Comparison of ENCODE assay signal across 8 cellular contexts in genomic region chr22:37843746-37844089, GRCh38. TPM values are rescaled to one million over a fixed set of nuclear protein-coding genes. Genes with fewer than 3 reads are reported as not detected.
DNase-seq lines count a peak whose midpoint lies in the region; ATAC-seq, FAIRE-seq and TF ChIP-seq lines count a peak whose summit lies in the region.

No MANE protein-coding gene starts in this region.

- DNase-seq in Kasumi-1 (lab: John Stamatoyannopoulos, UW), result peak; percentile 34 to 44
- peak in 2 of 5 donors; percentile 59 to 64 for DNase-seq in heart left ventricle
- DNase-seq in gastrocnemius medialis, result no peak
- DNase-seq in HTR-8/SVneo (ENCODE audit: insufficient read length, low spot score), result no peak
- no peak for DNase-seq in NOMO-1 treated with DMSO at 0.1 percent for 48 hours (lab: John Stamatoyannopoulos, UW; ENCODE audit: unreplicated experiment)

- H3K27ac Mint-ChIP-seq in activated T-helper 17 cell treated with anti-CD3 and anti-CD28 coated beads, Interleukin-2, amount 50 U/mL, for 72 hours, result peak overlapping the region; percentile 88

- TF ChIP-seq POLR2A in heart left ventricle (IDR thresholded peaks at IDR 0.05) (no peak), gastrocnemius medialis (IDR thresholded peaks at IDR 0.05) (no peak)

- H3K27me3 Mint-ChIP-seq in activated T-helper 17 cell treated with anti-CD3 and anti-CD28 coated beads, Interleukin-2, amount 50 U/mL, for 72 hours, result no peaks in the 10 kb centered on the region

- ATAC-seq in GM21786 (IDR thresholded peaks at IDR 0.05; ENCODE audit: unreplicated experiment) (peak; percentile 32), heart left ventricle (peak in 2 of 4 donors; percentile 66 to 70), gastrocnemius medialis (peak; percentile 44 to 46)
- ATAC-seq in activated T-helper 17 cell treated with anti-CD3 and anti-CD28 coated beads, Interleukin-2, amount 50 U/mL, for 72 hours (replicated peaks), result peak; percentile 52

- peaks cover 16% of the 10 kb centered on the region for H3K4me1 Mint-ChIP-seq in activated T-helper 17 cell treated with anti-CD3 and anti-CD28 coated beads, Interleukin-2, amount 50 U/mL, for 72 hours

- H3K4me3 Mint-ChIP-seq in activated T-helper 17 cell treated with anti-CD3 and anti-CD28 coated beads, Interleukin-2, amount 50 U/mL, for 72 hours, result peak overlapping the region; percentile 87

- peak overlapping the region; percentile 82 for H3K4me3 ChIP-seq in GM12875 (ENCODE audit: low read depth, low read length)
- H3K4me3 ChIP-seq in heart left ventricle, result peak overlapping the region; percentile 64 to 98 (median 83)
- H3K4me3 ChIP-seq in gastrocnemius medialis, result peak overlapping the region; percentile 57 to 92 (median 72)

- peak overlapping the region; percentile 52 to 96 (median 89) for H3K27ac ChIP-seq in heart left ventricle
- peak overlapping the region; percentile 78 to 92 (median 90) for H3K27ac ChIP-seq in gastrocnemius medialis

- intact Hi-C loops in heart left ventricle (cut with DNase I), result no loop called here
- intact Hi-C loops in gastrocnemius medialis (cut with DNase I; ENCODE audit: low total_unique reads), result loop anchor here (1.0 kb wide), 1 partner anchor 36 kb away; the partner anchor contains the start of gene GCAT

- H3K4me1 ChIP-seq in heart left ventricle (peaks cover 3 to 32% (median 20%) of the 10 kb centered on the region in 12 donors), gastrocnemius medialis (peaks cover 22 to 27% of the 10 kb centered on the region in 2 donors)

- 0 to 1% (median 1%) methylated on average over 21 to 46 of the region's 46 CpGs for WGBS in heart left ventricle, 4 donors

- H3K36me3 ChIP-seq in heart left ventricle, result peaks cover 0 to 14% (median 13%) of the 10 kb centered on the region in 9 donors
- H3K36me3 ChIP-seq in gastrocnemius medialis, result peaks cover 0 to 14% of the 10 kb centered on the region in 2 donors

- peaks cover 19% of the 10 kb centered on the region for H3K36me3 Mint-ChIP-seq in activated T-helper 17 cell treated with anti-CD3 and anti-CD28 coated beads, Interleukin-2, amount 50 U/mL, for 72 hours (ENCODE audit: low read depth)

- H3K9me3 ChIP-seq in heart left ventricle (peaks cover 0 to 6% (median 0%) of the 10 kb centered on the region in 12 donors), gastrocnemius medialis (no peaks in the 10 kb centered on the region)

- TF ChIP-seq CTCF in GM12875 (IDR thresholded peaks at IDR 0.05; ENCODE audit: borderline replicate concordance, insufficient read depth, low read depth, low read length) (no peak), heart left ventricle (IDR thresholded peaks at IDR 0.05) (no peak), gastrocnemius medialis (IDR thresholded peaks at IDR 0.05 in 4 of 5, conservative IDR thresholded peaks at IDR 0.05 in 1 of 5) (no peak)

- in situ Hi-C loops in gastrocnemius medialis (cut with MboI; ENCODE audit: low sequenced_read_pairs in 4 of 4), result no loop called here

- no peak for FAIRE-seq in HTR-8/SVneo (lab: Jason Lieb, UNC)

- H3K27me3 ChIP-seq in heart left ventricle, result no peaks in the 10 kb centered on the region
- no peaks in the 10 kb centered on the region for H3K27me3 ChIP-seq in gastrocnemius medialis

- H3K9me3 Mint-ChIP-seq in activated T-helper 17 cell treated with anti-CD3 and anti-CD28 coated beads, Interleukin-2, amount 50 U/mL, for 72 hours, result no peaks in the 10 kb centered on the region

RNA-seq across cellular contexts. Expression of gene ANKRD54, which starts 0.4 kb away (rescaled TPM):
- 10 to 100 TPM; 13.0 to 25.2 TPM for total RNA-seq in activated T-helper 17 cell treated with anti-CD3 and anti-CD28 coated beads, Interleukin-2, amount 50 U/mL, for 72 hours
- total RNA-seq in heart left ventricle, result 10 to 100 TPM; 11.6 to 44.6 (median 15.9) TPM
- polyA plus RNA-seq in heart left ventricle, result 10 to 100 TPM; 15.7 to 20.4 TPM
- 10 to 100 TPM; 20.8 to 43.9 (median 27.3) TPM for total RNA-seq in gastrocnemius medialis

RNA-seq across cellular contexts. Expression of gene EIF3L, which starts 5.5 kb away (rescaled TPM):
- 100 to 1,000 TPM; 553 to 834 TPM for total RNA-seq in activated T-helper 17 cell treated with anti-CD3 and anti-CD28 coated beads, Interleukin-2, amount 50 U/mL, for 72 hours
- total RNA-seq in heart left ventricle (100 to 1,000 TPM; 237 to 456 (median 369) TPM), gastrocnemius medialis (100 to 1,000 TPM; 291 to 406 (median 343) TPM)
- 100 to 1,000 TPM; 111 to 284 TPM for polyA plus RNA-seq in heart left ventricle

RNA-seq across cellular contexts. Expression of gene GALR3, which starts 20.5 kb away (rescaled TPM):
- total RNA-seq in activated T-helper 17 cell treated with anti-CD3 and anti-CD28 coated beads, Interleukin-2, amount 50 U/mL, for 72 hours, result not detected
- total RNA-seq in heart left ventricle, result not detected
- polyA plus RNA-seq in heart left ventricle, result not detected
- total RNA-seq in gastrocnemius medialis, result not detected

RNA-seq across cellular contexts. Expression of gene GCAT, which starts 36.0 kb away (rescaled TPM):
- 1 to 10 TPM; 4.2 to 5.1 TPM for total RNA-seq in activated T-helper 17 cell treated with anti-CD3 and anti-CD28 coated beads, Interleukin-2, amount 50 U/mL, for 72 hours
- total RNA-seq in heart left ventricle (10 to 100 TPM; 25.2 to 83.6 (median 39.7) TPM), gastrocnemius medialis (10 to 100 TPM in 3 of 4 donors, 1 to 10 TPM in 1; 10.0 to 21.5 (median 15.1) TPM)
- 10 to 100 TPM; 26.7 to 53.4 TPM for polyA plus RNA-seq in heart left ventricle

Comparison
In these comparisons a context has a peak if more than half of its experiments do, and no peak if none do; other contexts are left out.
1. DNase-seq: peak in Kasumi-1 (2 of 2); none in gastrocnemius medialis (0 of 2), HTR-8/SVneo (single experiment) and NOMO-1 treated with DMSO at 0.1 percent for 48 hours (single experiment).
2. Peak in every context shown above with its lines, with median percentiles within 50 percentile points of each other: H3K4me3 ChIP-seq.